In the genomic region with DNA sequence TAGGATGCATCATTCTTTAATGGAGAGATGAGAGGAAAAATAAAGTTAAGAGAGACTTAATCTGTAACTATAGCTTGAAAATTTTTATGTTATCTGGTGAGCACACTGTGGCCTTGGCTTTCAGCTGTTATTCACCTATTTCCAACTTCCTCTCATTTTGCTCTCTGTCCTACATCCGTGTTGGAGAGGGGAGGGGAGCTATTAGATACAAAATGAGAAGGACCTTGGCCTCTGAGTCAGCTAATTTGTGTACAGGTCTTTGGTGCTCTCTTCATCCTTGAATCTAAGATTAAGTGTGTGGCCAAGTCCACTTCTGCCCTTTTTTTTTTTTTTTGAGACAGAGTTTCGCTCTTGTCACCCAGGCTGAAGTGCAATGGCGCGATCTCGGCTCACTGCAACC, we compare ENCODE assay signal across 19 cellular contexts. TPM values are rescaled to one million over a fixed set of nuclear protein-coding genes. Genes with fewer than 3 reads are reported as not detected.
DNase-seq lines count a peak whose midpoint lies in the region; ATAC-seq, FAIRE-seq and TF ChIP-seq lines count a peak whose summit lies in the region.
"Had no signal": no experiment of that assay in that cellular context is flagged by ENCODE, and none has a peak within 500 bp of the region (broad histone marks: within the 10 kb centered on the region; RNA-seq: fewer than 3 reads in every experiment).

No MANE protein-coding gene starts in this region.

- TF ChIP-seq POLR2A in A549 (IDR thresholded peaks at IDR 0.05; ENCODE audit: low read length): no peak

- no peak for TF ChIP-seq RAD21 in A549 (conservative IDR thresholded peaks at IDR 0.05 in 1 of 2, IDR thresholded peaks at IDR 0.05 in 1 of 2)

- no peaks in the 10 kb centered on the region for H3K27me3 Mint-ChIP-seq in CD4-positive, alpha-beta T cell
- H3K27me3 Mint-ChIP-seq: CD4-positive, CD25-positive, alpha-beta regulatory T cell; IgD-negative memory B cell had no signal

- POLR2A ChIA-PET in A549 (lab: Yijun Ruan, JAX): no interaction called here
- POLR2A ChIA-PET in CD4-positive, alpha-beta T cell (lab: Charles Lee): no interaction called here

- no peak overlapping the region for H2AFZ ChIP-seq in hepatocyte
- no peak overlapping the region for H2AFZ ChIP-seq in MM.1S (ENCODE audit: low read length)
- H2AFZ ChIP-seq: GM23338 had no signal

- H3K4me1 ChIP-seq in A549 (no peaks in the 10 kb centered on the region), hepatocyte (ENCODE audit: insufficient read depth) (no peaks in the 10 kb centered on the region), mucosa of descending colon (ENCODE audit: low read depth) (no peaks in the 10 kb centered on the region), MM.1S (ENCODE audit: low read length) (no peaks in the 10 kb centered on the region)
- H3K4me1 ChIP-seq: BE2C had no signal

- H3K27me3 ChIP-seq in hepatocyte (no peaks in the 10 kb centered on the region), MM.1S (replicated peaks; ENCODE audit: insufficient read depth, low read length) (no peaks in the 10 kb centered on the region)
- no peaks in the 10 kb centered on the region for H3K27me3 ChIP-seq in CD4-positive, alpha-beta T cell (ENCODE audit: control insufficient read depth, insufficient read depth, low read length)
- H3K27me3 ChIP-seq: BE2C had no signal

- no peak for FAIRE-seq in A549 (lab: Jason Lieb, UNC)
- FAIRE-seq: D721Med, G401.6, GM12891, HTR-8/SVneo had no signal

- H3K27ac ChIP-seq in A549 (no peak overlapping the region), hepatocyte (peak overlapping the region; percentile 65), MM.1S (ENCODE audit: low read length) (no peak overlapping the region)
- no peak overlapping the region for H3K27ac ChIP-seq in CD4-positive, alpha-beta T cell (ENCODE audit: low read depth, low read length)
- H3K27ac ChIP-seq: HL-60 had no signal

- WGBS in A549 (ENCODE audit: missing lambda C conversion rate): 80% methylated on average over 5 of the region's 5 CpGs
- WGBS in hepatocyte (ENCODE audit: low lambda C conversion rate, missing lambda C conversion rate): 80% methylated on average over 3 of the region's 5 CpGs

- no peak for ATAC-seq in A549
- peak; percentile 84 for ATAC-seq in mucosa of descending colon
- no peak for ATAC-seq in GM21515 (IDR thresholded peaks at IDR 0.05; ENCODE audit: unreplicated experiment)
- ATAC-seq in HG02973 (IDR thresholded peaks at IDR 0.05; ENCODE audit: unreplicated experiment): no peak
- no peak for ATAC-seq in CD4-positive, alpha-beta T cell (ENCODE audit: poor library complexity)

- H3K4me3 ChIP-seq in A549 (no peak overlapping the region), hepatocyte (no peak overlapping the region), mucosa of descending colon (no peak overlapping the region), MM.1S (ENCODE audit: low read length) (no peak overlapping the region)
- H3K4me3 ChIP-seq: GM23338 had no signal

- no peaks in the 10 kb centered on the region for H3K79me2 ChIP-seq in hepatocyte
- H3K79me2 ChIP-seq in MM.1S (ENCODE audit: low read length): no peaks in the 10 kb centered on the region

- no peaks in the 10 kb centered on the region for H4K20me1 ChIP-seq in hepatocyte (ENCODE audit: insufficient read depth, poor library complexity, severe bottlenecking)
- no peaks in the 10 kb centered on the region for H4K20me1 ChIP-seq in MM.1S (ENCODE audit: insufficient read depth, low read length)

- H3F3A ChIP-seq in MM.1S (ENCODE audit: insufficient read depth, low read length): no peaks in the 10 kb centered on the region

- no peak for TF ChIP-seq CTCF in A549 (IDR thresholded peaks at IDR 0.05)
- no peak for TF ChIP-seq CTCF in hepatocyte (IDR thresholded peaks at IDR 0.05; ENCODE audit: poor library complexity)
- TF ChIP-seq CTCF in mucosa of descending colon (IDR thresholded peaks at IDR 0.05): no peak
- no peak for TF ChIP-seq CTCF in MM.1S (IDR thresholded peaks at IDR 0.05; ENCODE audit: low read length)
- TF ChIP-seq CTCF in CD4-positive, alpha-beta T cell (IDR thresholded peaks at IDR 0.05): no peak

- no peaks in the 10 kb centered on the region for H3K9me2 ChIP-seq in hepatocyte (replicated peaks; ENCODE audit: insufficient read depth)
- H3K9me2 ChIP-seq in MM.1S (replicated peaks; ENCODE audit: insufficient read depth, low read length): no peaks in the 10 kb centered on the region

- H3K9me3 Mint-ChIP-seq in CD4-positive, alpha-beta T cell: no peaks in the 10 kb centered on the region
- H3K9me3 Mint-ChIP-seq: CD4-positive, CD25-positive, alpha-beta regulatory T cell; GM23338 had no signal

- intact Hi-C loops in mucosa of descending colon (cut with DNase I, micrococcal nuclease): no loop called here
- intact Hi-C loops in CD4-positive, alpha-beta T cell (cut with DNase I, micrococcal nuclease): no loop called here

- H3K4me3 Mint-ChIP-seq in CD4-positive, alpha-beta T cell: no peak overlapping the region
- H3K4me3 Mint-ChIP-seq: CD4-positive, CD25-positive, alpha-beta regulatory T cell; GM23338; IgD-negative memory B cell had no signal

- no peak for TF ChIP-seq EP300 in A549 (IDR thresholded peaks at IDR 0.05)

- no peak overlapping the region for H3K27ac Mint-ChIP-seq in CD4-positive, alpha-beta T cell
- H3K27ac Mint-ChIP-seq: CD4-positive, CD25-positive, alpha-beta regulatory T cell; GM23338; IgD-negative memory B cell had no signal

- DNase-seq in A549 (ENCODE audit: low read depth in 1 of 2, low spot score in 1 of 2) (no peak), NOMO-1 treated with dmso at 0.1 percent for 144 hours (lab: John Stamatoyannopoulos, UW; ENCODE audit: unreplicated experiment) (peak; percentile 19), hepatocyte (ENCODE audit: low spot score) (peak; percentile 68), mucosa of descending colon (peak in 1 of 3 donors; percentile 8), MM.1S (no peak)
- DNase-seq in CD4-positive, alpha-beta T cell: no peak
- DNase-seq: BE2C; C1 segment of cervical spinal cord; CD4-positive, CD25-positive, alpha-beta regulatory T cell had no signal

- H3K4me1 Mint-ChIP-seq in CD4-positive, alpha-beta T cell (ENCODE audit: low read depth): no peaks in the 10 kb centered on the region
- H3K4me1 Mint-ChIP-seq: CD4-positive, CD25-positive, alpha-beta regulatory T cell; IgD-negative memory B cell had no signal

- H3K36me3 ChIP-seq in hepatocyte (replicated peaks; ENCODE audit: insufficient read depth, low read depth) (no peaks in the 10 kb centered on the region), mucosa of descending colon (ENCODE audit: low read depth) (no peaks in the 10 kb centered on the region), MM.1S (replicated peaks; ENCODE audit: insufficient read depth, low read length) (no peaks in the 10 kb centered on the region)
- H3K36me3 ChIP-seq: BE2C had no signal

- H3K9ac ChIP-seq in MM.1S (ENCODE audit: low read length): no peak overlapping the region

- no peaks in the 10 kb centered on the region for H3K9me3 ChIP-seq in A549
- no peaks in the 10 kb centered on the region for H3K9me3 ChIP-seq in hepatocyte (ENCODE audit: low read depth)
- H3K9me3 ChIP-seq in mucosa of descending colon: no peaks in the 10 kb centered on the region
- H3K9me3 ChIP-seq in MM.1S (replicated peaks; ENCODE audit: insufficient read depth, low read length): no peaks in the 10 kb centered on the region
- H3K9me3 ChIP-seq in CD4-positive, alpha-beta T cell (ENCODE audit: control insufficient read depth, low read length): no peaks in the 10 kb centered on the region
- H3K9me3 ChIP-seq: BE2C, Caco-2 had no signal

- H3K36me3 Mint-ChIP-seq in CD4-positive, alpha-beta T cell (ENCODE audit: low read depth): no peaks in the 10 kb centered on the region
- H3K36me3 Mint-ChIP-seq: CD4-positive, CD25-positive, alpha-beta regulatory T cell; IgD-negative memory B cell had no signal

- no peak overlapping the region for H3K4me2 ChIP-seq in A549
- no peak overlapping the region for H3K4me2 ChIP-seq in hepatocyte
- no peak overlapping the region for H3K4me2 ChIP-seq in MM.1S (ENCODE audit: low read depth, low read length)
- H3K4me2 ChIP-seq: GM23338 had no signal

- CTCF ChIA-PET in A549 (lab: Yijun Ruan, JAX): interaction anchor here (0.6 to 1.7 kb wide), 3 partner anchors 10 to 166 kb away, joined by 3 to 7 read pairs (median 4); no protein-coding TSS in a partner anchor
- CTCF ChIA-PET in CD4-positive, alpha-beta T cell (lab: Charles Lee): no interaction called here

TF ChIP-seq in A549, 52 proteins besides CTCF, POLR2A, EP300 and RAD21:
- TF ChIP-seq CHD4 (IDR thresholded peaks at IDR 0.05; ENCODE audit: borderline replicate concordance): no peak
- TF ChIP-seq MAFK (IDR thresholded peaks at IDR 0.05; ENCODE audit: partially characterized antibody): peak; percentile 20

RNA-seq across cellular contexts. Expression of a gene that starts 0.9 kb away (rescaled TPM):
- polyA plus RNA-seq in A549 (2011; rRNA removed) (not detected in 2 replicates), A549 (2017; fragmentation: RNase III; extraction: RNeasy Plus Mini Kit Qiagen cat#74134 plus additional on column Dnase treatment) (not detected in 3 replicates), hepatocyte (1.5 and 2.5 TPM in 2 replicates)
- polyA plus RNA-seq in A549 (2012; cell fraction: cytosol; rRNA removed): not detected in 2 replicates
- not detected in 2 replicates for polyA plus RNA-seq in A549 (2012; cell fraction: nucleus; rRNA removed)
- polyA minus RNA-seq in A549 (2011; rRNA and poly(A)+ RNA removed): not detected in 2 replicates
- total RNA-seq in hepatocyte (4.9 and 5.6 TPM in 2 replicates), mucosa of descending colon (1 to 10 TPM; 1.9 to 8.3 (median 5.3) TPM)
- total RNA-seq in CD4-positive, alpha-beta T cell: not detected
- total RNA-seq: Caco-2; CD4-positive, CD25-positive, alpha-beta regulatory T cell; GM23338 had no signal
- polyA plus RNA-seq: CD4-positive, CD25-positive, alpha-beta regulatory T cell; GM23338; IgD-negative memory B cell had no signal

RNA-seq across cellular contexts. Expression of a gene that starts 29.0 kb away (rescaled TPM):
- not detected in 2 replicates for polyA plus RNA-seq in A549 (2011; rRNA removed)
- not detected in 2 replicates for polyA plus RNA-seq in A549 (2012; cell fraction: cytosol; rRNA removed)
- not detected in 2 replicates for polyA plus RNA-seq in A549 (2012; cell fraction: nucleus; rRNA removed)
- polyA plus RNA-seq in A549 (2017; fragmentation: RNase III; extraction: RNeasy Plus Mini Kit Qiagen cat#74134 plus additional on column Dnase treatment): not detected in 3 replicates
- not detected in 2 replicates for polyA minus RNA-seq in A549 (2011; rRNA and poly(A)+ RNA removed)
- not detected in 2 replicates for total RNA-seq in hepatocyte
- 0.19 TPM in 1 of 2 replicates, not detected in the other for polyA plus RNA-seq in hepatocyte
- not detected for total RNA-seq in mucosa of descending colon
- total RNA-seq in CD4-positive, alpha-beta T cell: not detected
- total RNA-seq: CD4-positive, CD25-positive, alpha-beta regulatory T cell had no signal
- polyA plus RNA-seq: CD4-positive, CD25-positive, alpha-beta regulatory T cell; IgD-negative memory B cell had no signal

RNA-seq across cellular contexts. Expression of a gene that starts 44.6 kb away (rescaled TPM):
- polyA plus RNA-seq in A549 (2011; rRNA removed) (not detected in 2 replicates), A549 (2017; fragmentation: RNase III; extraction: RNeasy Plus Mini Kit Qiagen cat#74134 plus additional on column Dnase treatment) (not detected in 3 replicates), hepatocyte (0.80 TPM in 1 of 2 replicates, not detected in the other)
- not detected in 2 replicates for polyA plus RNA-seq in A549 (2012; cell fraction: cytosol; rRNA removed)
- not detected in 2 replicates for polyA plus RNA-seq in A549 (2012; cell fraction: nucleus; rRNA removed)
- not detected in 2 replicates for polyA minus RNA-seq in A549 (2011; rRNA and poly(A)+ RNA removed)
- total RNA-seq in hepatocyte (0.23 TPM in 1 of 2 replicates, not detected in the other), mucosa of descending colon (not detected)
- total RNA-seq in CD4-positive, alpha-beta T cell: not detected
- total RNA-seq: CD4-positive, CD25-positive, alpha-beta regulatory T cell had no signal
- polyA plus RNA-seq: CD4-positive, CD25-positive, alpha-beta regulatory T cell; IgD-negative memory B cell had no signal

Comparison
In these comparisons a context has a peak if more than half of its experiments do, and no peak if none do; other contexts are left out.
1. DNase-seq: peak in NOMO-1 treated with dmso at 0.1 percent for 144 hours (single experiment) and hepatocyte (single experiment); none in A549 (0 of 2), MM.1S (single experiment) and CD4-positive, alpha-beta T cell (0 of 10).